12 cellular contexts compared by ENCODE assay signal in the genomic region with DNA sequence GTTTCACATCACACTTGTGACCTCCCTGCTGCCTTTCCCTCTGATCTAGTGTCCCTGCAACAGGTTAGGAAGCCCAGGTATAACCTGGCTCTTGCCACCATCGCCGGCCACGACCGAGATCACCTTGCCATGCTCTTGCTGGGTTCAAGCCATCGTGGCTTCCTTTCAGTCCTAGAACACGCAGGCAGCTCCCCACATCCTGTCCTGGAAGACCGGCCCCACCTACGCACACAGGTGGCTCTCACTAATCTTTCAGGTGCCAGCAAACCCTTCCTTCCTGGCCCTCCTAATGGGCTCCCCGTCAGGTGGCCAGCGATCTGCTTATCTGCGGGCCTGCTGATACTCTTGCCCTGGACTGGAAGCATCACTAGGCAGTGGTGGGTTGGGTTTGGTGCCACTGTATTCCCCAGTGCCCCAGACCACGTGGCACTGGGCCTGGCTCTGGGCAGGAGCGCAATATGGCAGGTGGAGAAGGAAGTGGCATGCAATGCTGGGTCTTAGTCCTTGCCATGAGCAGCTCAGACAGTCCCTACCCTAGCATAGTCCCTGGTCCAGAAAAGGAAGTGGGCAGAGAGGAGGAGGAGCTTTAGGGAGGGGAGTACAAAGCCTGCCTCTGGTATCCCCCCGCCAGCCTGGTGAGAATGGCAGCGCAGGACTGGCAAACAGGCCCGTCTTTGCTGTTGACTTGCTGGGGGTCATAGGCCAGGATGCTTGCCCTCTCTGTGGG. TPM values are rescaled to one million over a fixed set of nuclear protein-coding genes. Genes with fewer than 3 reads are reported as not detected.
DNase-seq lines count a peak whose midpoint lies in the region; ATAC-seq, FAIRE-seq and TF ChIP-seq lines count a peak whose summit lies in the region.
"Had no signal": no experiment of that assay in that cellular context is flagged by ENCODE, and none has a peak within 500 bp of the region (broad histone marks: within the 10 kb centered on the region; RNA-seq: fewer than 3 reads in every experiment).

No MANE protein-coding gene starts in this region.

- TF ChIP-seq POLR2A in HepG2 (IDR thresholded peaks at IDR 0.05; ENCODE audit: insufficient read depth in 1 of 2, low read depth in 2 of 2, low read length in 2 of 2) (no peak), right lobe of liver (IDR thresholded peaks at IDR 0.05) (no peak)

- H3K27ac ChIP-seq in HepG2 (ENCODE audit: extremely low read length, insufficient read depth, low read length) (peak overlapping the region; percentile 75), right lobe of liver (no peak overlapping the region)
- H3K27ac ChIP-seq: sigmoid colon had no signal

- peaks cover 60% of the 10 kb centered on the region for H3K4me1 ChIP-seq in HepG2 (ENCODE audit: insufficient read depth, low read length)
- H3K4me1 ChIP-seq in right lobe of liver = no peaks in the 10 kb centered on the region

- H3K27me3 Mint-ChIP-seq in WTC11 (ENCODE audit: low read depth) (no peaks in the 10 kb centered on the region), immature natural killer cell (ENCODE audit: low read depth in 3 of 3) (peaks cover 0 to 2% (median 0%) of the 10 kb centered on the region in 3 donors), CD14-positive monocyte (ENCODE audit: low read depth in 3 of 3) (no peaks in the 10 kb centered on the region)

- H3K4me1 Mint-ChIP-seq in WTC11 (peaks cover 26% of the 10 kb centered on the region), immature natural killer cell (peaks cover 43 to 45% of the 10 kb centered on the region in 2 donors), CD14-positive monocyte (peaks cover 26% of the 10 kb centered on the region)

- 95% methylated on average over 16 of the region's 16 CpGs for WGBS in HepG2 (ENCODE audit: low lambda C conversion rate)
- 72% methylated on average over 10 of the region's 16 CpGs for WGBS in right lobe of liver (ENCODE audit: insufficient coverage, low coverage, low lambda C conversion rate, missing lambda C conversion rate)

- POLR2A ChIA-PET in HepG2 (lab: Yijun Ruan, JAX) (interaction anchor here (1.4 to 2.2 kb wide), 5 partner anchors 12 to 74 kb away, joined by 5 to 30 read pairs (median 6); partner anchors contain the start of genes BLOC1S3, GEMIN7 and PPP1R37), WTC11 (lab: Charles Lee) (interaction anchor here (1.6 kb wide), 1 partner anchor 12 kb away, joined by 6 read pairs; the partner anchor contains the start of gene PPP1R37)

- H3K27me3 ChIP-seq in HepG2 (ENCODE audit: control insufficient read depth in 1 of 2, insufficient read depth in 2 of 2, low read length in 2 of 2) (no peaks in the 10 kb centered on the region), right lobe of liver (no peaks in the 10 kb centered on the region)
- H3K27me3 ChIP-seq: sigmoid colon had no signal

- intact Hi-C loops in HepG2 (cut with micrococcal nuclease; ENCODE audit: unreplicated experiment) = loop anchor here (1.0 kb wide), 1 partner anchor 21 kb away; no protein-coding TSS in a partner anchor
- intact Hi-C loops in right lobe of liver (cut with DNase I) = no loop called here
- intact Hi-C loops in CD14-positive monocyte (cut with micrococcal nuclease) = no loop called here

- H3K4me3 ChIP-seq in HepG2 (replicated peaks in 1 of 3; ENCODE audit: insufficient read depth in 1 of 3, low read depth in 2 of 3, low read length in 3 of 3) = 0 out of 6 replicates have a peak overlapping the region, but pooled peaks of 1 of the 3 experiments have one; percentile 65
- H3K4me3 ChIP-seq in right lobe of liver = no peak overlapping the region
- H3K4me3 ChIP-seq: sigmoid colon had no signal

- in situ Hi-C loops in HepG2 (cut with HindIII; ENCODE audit: extremely low pct_ligation_motif_present, low pct_unique_long_range_greater_than_20kb) = no loop called here

- TF ChIP-seq EP300 in HepG2 (IDR thresholded peaks at IDR 0.05; ENCODE audit: low read depth in 2 of 2, low read length in 2 of 2) (no peak), HepG2 (CRISPR knock-in tag; IDR thresholded peaks at IDR 0.05; ENCODE audit: borderline replicate concordance) (no peak)

- H3K36me3 ChIP-seq in HepG2 (replicated peaks in 1 of 2; ENCODE audit: control insufficient read depth in 1 of 2, insufficient read depth in 2 of 2, low read length in 2 of 2) (peaks cover 0 to 16% of the 10 kb centered on the region in 2 experiments; a peak in 3 of 5 replicates), right lobe of liver (no peaks in the 10 kb centered on the region)
- H3K36me3 ChIP-seq: sigmoid colon had no signal

- no peak overlapping the region for H3K4me3 Mint-ChIP-seq in WTC11
- peak overlapping the region; percentile 33 to 51 (median 38) for H3K4me3 Mint-ChIP-seq in immature natural killer cell
- H3K4me3 Mint-ChIP-seq in CD14-positive monocyte = no peak overlapping the region

- H3K9me3 ChIP-seq in HepG2 (ENCODE audit: low read length) (no peaks in the 10 kb centered on the region), right lobe of liver (no peaks in the 10 kb centered on the region)
- H3K9me3 ChIP-seq: sigmoid colon had no signal

- CTCF ChIA-PET in HepG2 (lab: Yijun Ruan, JAX; ENCODE audit: low intra/inter-chr PET ratio, low total read pairs) = interaction anchor here (1.1 kb wide), 1 partner anchor 21 kb away, joined by 3 read pairs; no protein-coding TSS in a partner anchor
- CTCF ChIA-PET in WTC11 (lab: Charles Lee) = interaction anchor here (3.0 kb wide), 1 partner anchor 45 kb away, joined by 11 read pairs; no protein-coding TSS in a partner anchor

- no peak for TF ChIP-seq RAD21 in HepG2 (CRISPR knock-in tag; IDR thresholded peaks at IDR 0.05)

- no peak overlapping the region for H2AFZ ChIP-seq in HepG2 (ENCODE audit: low read length)

- no peaks in the 10 kb centered on the region for H3K36me3 Mint-ChIP-seq in WTC11
- H3K36me3 Mint-ChIP-seq in immature natural killer cell = no peaks in the 10 kb centered on the region
- H3K36me3 Mint-ChIP-seq in CD14-positive monocyte = peaks cover 3 to 14% of the 10 kb centered on the region in 2 donors

- BruUV-seq in HepG2 (replicated peaks; lab: Mats Ljungman, UMichigan) = no TSS peak

- H3K27ac Mint-ChIP-seq in WTC11 (peak overlapping the region; percentile 64), immature natural killer cell (peak overlapping the region in 5 of 6 donors; percentile 72 to 86 (median 84)), CD14-positive monocyte (peak overlapping the region in 1 of 7 donors; percentile 70)

- ATAC-seq in HepG2 (no peak), right lobe of liver (no peak), WTC11 (no peak), GM18519 (IDR thresholded peaks at IDR 0.05; ENCODE audit: low FRiP score, unreplicated experiment) (no peak)

- no peak for TF ChIP-seq CTCF in HepG2 (CRISPR knock-in tag; IDR thresholded peaks at IDR 0.05)
- TF ChIP-seq CTCF in right lobe of liver (IDR thresholded peaks at IDR 0.05) = no peak
- TF ChIP-seq CTCF in WTC11 (IDR thresholded peaks at IDR 0.05) = no peak
- TF ChIP-seq CTCF in CD14-positive monocyte (IDR thresholded peaks at IDR 0.05) = no peak

- FAIRE-seq in HepG2 (lab: Jason Lieb, UNC) = no peak

- peaks cover 11% of the 10 kb centered on the region for H4K20me1 ChIP-seq in HepG2 (ENCODE audit: insufficient read depth, low read length)

- H3K9me3 Mint-ChIP-seq in WTC11 (no peaks in the 10 kb centered on the region), immature natural killer cell (no peaks in the 10 kb centered on the region), CD14-positive monocyte (no peaks in the 10 kb centered on the region)

- no peak for DNase-seq in HepG2 (ENCODE audit: low spot score)
- no peak for DNase-seq in right lobe of liver
- DNase-seq in WTC11 (ENCODE audit: low spot score) = no peak
- no peak for DNase-seq in immature natural killer cell
- no peak for DNase-seq in NCI-H1694 treated with DMSO at 0.1 percent for 48 hours (lab: John Stamatoyannopoulos, UW)
- no peak for DNase-seq in CD14-positive monocyte (ENCODE audit: low spot score)
- DNase-seq in NCI-H2107 (lab: John Stamatoyannopoulos, UW) = no peak
- DNase-seq: activated CD4-positive, alpha-beta T cell treated with anti-CD3 and anti-CD28 coated beads for 48 hours; Karpas-422; NCI-H446 treated with DMSO at 0.1 percent for 48 hours; sigmoid colon had no signal

- H3K9ac ChIP-seq in HepG2 (ENCODE audit: insufficient read depth, low read depth, low read length) = peak overlapping the region; percentile 58; the same call in 1 of the 2 replicates

- H3K4me2 ChIP-seq in HepG2 (ENCODE audit: low read depth, low read length) = peak overlapping the region; percentile 76

- peaks cover 93% of the 10 kb centered on the region for H3K79me2 ChIP-seq in HepG2 (ENCODE audit: insufficient read depth, low read length)

RNA-seq across cellular contexts. Expression of gene PPP1R37, which starts 11.8 kb away (rescaled TPM):
- 9.2 and 14.3 TPM in 2 replicates for total RNA-seq in HepG2 (2016; rRNA removed; fragmentation: Illumina TruSeq; extraction: Trizol)
- total RNA-seq in HepG2 (2016; cell fraction: cytosol; rRNA removed; fragmentation: Illumina TruSeq; extraction: Trizol; ENCODE audit: low read depth) = 6.7 and 9.0 TPM in 2 replicates
- 7.3 and 15.4 TPM in 2 replicates for total RNA-seq in HepG2 (2016; cell fraction: insoluble cytoplasmic fraction; rRNA removed; fragmentation: Illumina TruSeq; extraction: Trizol)
- total RNA-seq in HepG2 (2016; cell fraction: membrane; rRNA removed; fragmentation: Illumina TruSeq; extraction: Trizol) = 14.2 and 14.9 TPM in 2 replicates
- total RNA-seq in HepG2 (2016; cell fraction: nucleus; rRNA removed; fragmentation: Illumina TruSeq; extraction: Trizol) = 12.9 and 14.6 TPM in 2 replicates
- polyA plus RNA-seq in HepG2 (2011; rRNA removed) = 9.0 and 13.9 TPM in 2 replicates
- 7.3 and 11.2 TPM in 2 replicates for polyA plus RNA-seq in HepG2 (2011; cell fraction: cytosol; rRNA removed)
- polyA plus RNA-seq in HepG2 (2011; cell fraction: nucleus; rRNA removed) = 51.9 and 57.4 TPM in 2 replicates
- polyA plus RNA-seq in HepG2 (2012) = 9.6 and 15.6 TPM in 2 replicates
- polyA plus RNA-seq in HepG2 (2016; cell fraction: cytosol; fragmentation: Illumina TruSeq; extraction: Trizol; ENCODE audit: low read depth) = 3.7 and 4.8 TPM in 2 replicates
- polyA plus RNA-seq in HepG2 (2016; cell fraction: insoluble cytoplasmic fraction; fragmentation: Illumina TruSeq; extraction: Trizol; ENCODE audit: low read depth) = 8.4 and 10.5 TPM in 2 replicates
- polyA plus RNA-seq in HepG2 (2016; cell fraction: membrane; fragmentation: Illumina TruSeq; extraction: Trizol; ENCODE audit: low read depth) = 7.2 and 9.9 TPM in 2 replicates
- polyA plus RNA-seq in HepG2 (2016; cell fraction: nucleus; fragmentation: Illumina TruSeq; extraction: Trizol; ENCODE audit: insufficient read depth, low read depth) = 30.3 and 31.0 TPM in 2 replicates
- 11.1 and 11.5 TPM in 2 replicates for polyA minus RNA-seq in HepG2 (2011; rRNA and poly(A)+ RNA removed; ENCODE audit: low replicate concordance)
- polyA minus RNA-seq in HepG2 (2011; cell fraction: cytosol; rRNA and poly(A)+ RNA removed) = 4.2 and 5.6 TPM in 2 replicates
- polyA minus RNA-seq in HepG2 (2011; cell fraction: nucleus; rRNA and poly(A)+ RNA removed) = 11.2 and 12.4 TPM in 2 replicates
- total RNA-seq in right lobe of liver = 10 to 100 TPM; 10.1 to 14.3 (median 11.0) TPM
- 34.5 to 35.9 TPM (median 35.4 TPM) in 3 replicates for total RNA-seq in WTC11 (2021)
- polyA plus RNA-seq in immature natural killer cell = 1 to 10 TPM in 1 of 3 donors, under 1 TPM in 1, not detected in 1; 0.37 to 1.1 TPM
- polyA plus RNA-seq in CD14-positive monocyte = under 1 TPM; 0.10 to 0.22 TPM

RNA-seq across cellular contexts. Expression of gene GEMIN7, which starts 25.8 kb away (rescaled TPM):
- total RNA-seq in HepG2 (2016; rRNA removed; fragmentation: Illumina TruSeq; extraction: Trizol) (30.6 and 42.0 TPM in 2 replicates), right lobe of liver (10 to 100 TPM; 10.9 to 27.5 (median 14.0) TPM), WTC11 (2021) (55.0 to 60.3 TPM (median 55.3 TPM) in 3 replicates)
- total RNA-seq in HepG2 (2016; cell fraction: cytosol; rRNA removed; fragmentation: Illumina TruSeq; extraction: Trizol; ENCODE audit: low read depth) = 15.7 and 22.3 TPM in 2 replicates
- 34.9 and 39.3 TPM in 2 replicates for total RNA-seq in HepG2 (2016; cell fraction: insoluble cytoplasmic fraction; rRNA removed; fragmentation: Illumina TruSeq; extraction: Trizol)
- 28.5 and 42.7 TPM in 2 replicates for total RNA-seq in HepG2 (2016; cell fraction: membrane; rRNA removed; fragmentation: Illumina TruSeq; extraction: Trizol)
- 13.0 and 14.5 TPM in 2 replicates for total RNA-seq in HepG2 (2016; cell fraction: nucleus; rRNA removed; fragmentation: Illumina TruSeq; extraction: Trizol)
- polyA plus RNA-seq in HepG2 (2011; rRNA removed) (22.2 and 24.1 TPM in 2 replicates), immature natural killer cell (100 to 1,000 TPM; 120 to 130 (median 123) TPM), CD14-positive monocyte (10 to 100 TPM; 67.6 to 83.4 TPM)
- polyA plus RNA-seq in HepG2 (2011; cell fraction: cytosol; rRNA removed) = 22.8 and 32.6 TPM in 2 replicates
- 31.3 and 38.6 TPM in 2 replicates for polyA plus RNA-seq in HepG2 (2011; cell fraction: nucleus; rRNA removed)
- polyA plus RNA-seq in HepG2 (2012) = 22.7 and 23.7 TPM in 2 replicates
- 28.4 and 37.8 TPM in 2 replicates for polyA plus RNA-seq in HepG2 (2016; cell fraction: cytosol; fragmentation: Illumina TruSeq; extraction: Trizol; ENCODE audit: low read depth)
- polyA plus RNA-seq in HepG2 (2016; cell fraction: insoluble cytoplasmic fraction; fragmentation: Illumina TruSeq; extraction: Trizol; ENCODE audit: low read depth) = 62.1 and 65.3 TPM in 2 replicates
- polyA plus RNA-seq in HepG2 (2016; cell fraction: membrane; fragmentation: Illumina TruSeq; extraction: Trizol; ENCODE audit: low read depth) = 40.2 and 48.8 TPM in 2 replicates
- polyA plus RNA-seq in HepG2 (2016; cell fraction: nucleus; fragmentation: Illumina TruSeq; extraction: Trizol; ENCODE audit: insufficient read depth, low read depth) = 33.1 and 40.0 TPM in 2 replicates
- polyA minus RNA-seq in HepG2 (2011; rRNA and poly(A)+ RNA removed; ENCODE audit: low replicate concordance) = 20.1 and 20.5 TPM in 2 replicates
- 12.5 and 19.8 TPM in 2 replicates for polyA minus RNA-seq in HepG2 (2011; cell fraction: cytosol; rRNA and poly(A)+ RNA removed)
- 7.9 and 9.2 TPM in 2 replicates for polyA minus RNA-seq in HepG2 (2011; cell fraction: nucleus; rRNA and poly(A)+ RNA removed)

RNA-seq across cellular contexts. Expression of gene ZNF296, which starts 28.5 kb away (rescaled TPM):
- total RNA-seq in HepG2 (2016; rRNA removed; fragmentation: Illumina TruSeq; extraction: Trizol) (0.62 and 0.63 TPM in 2 replicates), right lobe of liver (under 1 TPM in 5 of 6 experiments, not detected in 1; 0.16 to 0.47 (median 0.35) TPM), WTC11 (2021) (13.4 to 14.8 TPM (median 13.8 TPM) in 3 replicates)
- total RNA-seq in HepG2 (2016; cell fraction: cytosol; rRNA removed; fragmentation: Illumina TruSeq; extraction: Trizol; ENCODE audit: low read depth) = 0.71 and 0.97 TPM in 2 replicates
- total RNA-seq in HepG2 (2016; cell fraction: insoluble cytoplasmic fraction; rRNA removed; fragmentation: Illumina TruSeq; extraction: Trizol) = 0.43 and 0.91 TPM in 2 replicates
- total RNA-seq in HepG2 (2016; cell fraction: membrane; rRNA removed; fragmentation: Illumina TruSeq; extraction: Trizol) = 1.4 and 1.9 TPM in 2 replicates
- 0.62 and 0.72 TPM in 2 replicates for total RNA-seq in HepG2 (2016; cell fraction: nucleus; rRNA removed; fragmentation: Illumina TruSeq; extraction: Trizol)
- polyA plus RNA-seq in HepG2 (2011; rRNA removed) (0.26 and 0.39 TPM in 2 replicates), immature natural killer cell (10 to 100 TPM in 2 of 3 donors, 1 to 10 TPM in 1; 4.0 to 25.6 (median 12.4) TPM), CD14-positive monocyte (1 to 10 TPM; 3.8 to 6.5 TPM)
- polyA plus RNA-seq in HepG2 (2011; cell fraction: cytosol; rRNA removed) = 0.15 and 0.32 TPM in 2 replicates
- 1.2 and 1.3 TPM in 2 replicates for polyA plus RNA-seq in HepG2 (2011; cell fraction: nucleus; rRNA removed)
- 1.2 and 1.5 TPM in 2 replicates for polyA plus RNA-seq in HepG2 (2012)
- 1.3 TPM in 2 replicates for polyA plus RNA-seq in HepG2 (2016; cell fraction: cytosol; fragmentation: Illumina TruSeq; extraction: Trizol; ENCODE audit: low read depth)
- polyA plus RNA-seq in HepG2 (2016; cell fraction: insoluble cytoplasmic fraction; fragmentation: Illumina TruSeq; extraction: Trizol; ENCODE audit: low read depth) = 2.2 and 2.9 TPM in 2 replicates
- 1.2 and 1.5 TPM in 2 replicates for polyA plus RNA-seq in HepG2 (2016; cell fraction: membrane; fragmentation: Illumina TruSeq; extraction: Trizol; ENCODE audit: low read depth)
- 2.3 and 4.7 TPM in 2 replicates for polyA plus RNA-seq in HepG2 (2016; cell fraction: nucleus; fragmentation: Illumina TruSeq; extraction: Trizol; ENCODE audit: insufficient read depth, low read depth)
- polyA minus RNA-seq in HepG2 (2011; rRNA and poly(A)+ RNA removed; ENCODE audit: low replicate concordance) = 0.47 and 0.64 TPM in 2 replicates
- 1.2 and 2.5 TPM in 2 replicates for polyA minus RNA-seq in HepG2 (2011; cell fraction: cytosol; rRNA and poly(A)+ RNA removed)
- 0.37 and 0.39 TPM in 2 replicates for polyA minus RNA-seq in HepG2 (2011; cell fraction: nucleus; rRNA and poly(A)+ RNA removed)

RNA-seq across cellular contexts. Expression of gene NKPD1, which starts 56.0 kb away (rescaled TPM):
- total RNA-seq in HepG2 (2016; rRNA removed; fragmentation: Illumina TruSeq; extraction: Trizol) (not detected in 2 replicates), right lobe of liver (under 1 TPM in 1 of 6 experiments, not detected in 5; 0.06 TPM), WTC11 (2021) (0.57 to 1.1 TPM (median 0.76 TPM) in 3 replicates)
- not detected in 2 replicates for total RNA-seq in HepG2 (2016; cell fraction: cytosol; rRNA removed; fragmentation: Illumina TruSeq; extraction: Trizol; ENCODE audit: low read depth)
- total RNA-seq in HepG2 (2016; cell fraction: insoluble cytoplasmic fraction; rRNA removed; fragmentation: Illumina TruSeq; extraction: Trizol) = not detected in 2 replicates
- not detected in 2 replicates for total RNA-seq in HepG2 (2016; cell fraction: membrane; rRNA removed; fragmentation: Illumina TruSeq; extraction: Trizol)
- total RNA-seq in HepG2 (2016; cell fraction: nucleus; rRNA removed; fragmentation: Illumina TruSeq; extraction: Trizol) = not detected in 2 replicates
- polyA plus RNA-seq in HepG2 (2011; rRNA removed) (0.03 and 0.10 TPM in 2 replicates), immature natural killer cell (under 1 TPM in 2 of 3 donors, not detected in 1; 0.18 to 0.43 TPM), CD14-positive monocyte (not detected)
- polyA plus RNA-seq in HepG2 (2011; cell fraction: cytosol; rRNA removed) = 0.03 and 0.04 TPM in 2 replicates
- 0.42 and 0.51 TPM in 2 replicates for polyA plus RNA-seq in HepG2 (2011; cell fraction: nucleus; rRNA removed)
- 0.04 TPM in 1 of 2 replicates, not detected in the other for polyA plus RNA-seq in HepG2 (2012)
- not detected in 2 replicates for polyA plus RNA-seq in HepG2 (2016; cell fraction: cytosol; fragmentation: Illumina TruSeq; extraction: Trizol; ENCODE audit: low read depth)
- polyA plus RNA-seq in HepG2 (2016; cell fraction: insoluble cytoplasmic fraction; fragmentation: Illumina TruSeq; extraction: Trizol; ENCODE audit: low read depth) = not detected in 2 replicates
- polyA plus RNA-seq in HepG2 (2016; cell fraction: membrane; fragmentation: Illumina TruSeq; extraction: Trizol; ENCODE audit: low read depth) = not detected in 2 replicates
- polyA plus RNA-seq in HepG2 (2016; cell fraction: nucleus; fragmentation: Illumina TruSeq; extraction: Trizol; ENCODE audit: insufficient read depth, low read depth) = 0.14 TPM in 1 of 2 replicates, not detected in the other
- 0.12 and 0.14 TPM in 2 replicates for polyA minus RNA-seq in HepG2 (2011; rRNA and poly(A)+ RNA removed; ENCODE audit: low replicate concordance)
- not detected in 2 replicates for polyA minus RNA-seq in HepG2 (2011; cell fraction: cytosol; rRNA and poly(A)+ RNA removed)
- 0.13 TPM in 1 of 2 replicates, not detected in the other for polyA minus RNA-seq in HepG2 (2011; cell fraction: nucleus; rRNA and poly(A)+ RNA removed)

Comparison
In these comparisons a context has a peak if more than half of its experiments do, and no peak if none do; other contexts are left out.
1. H3K4me3 Mint-ChIP-seq: peak in immature natural killer cell (5 of 5); none in WTC11 (single experiment) and CD14-positive monocyte (0 of 2).